In genomic region chr2:94978917-94979316, GRCh38 we compare ENCODE assay signal across 2 cellular contexts.
A peak's percentile ranks its signal among the peaks of the same experiment; 100 is the strongest.
TF ChIP-seq lines count a peak whose summit lies in the region.

No MANE protein-coding gene starts in this region.

TF ChIP-seq in HepG2, 621 proteins besides CTCF, POLR2A, EP300 and RAD21:
- TF ChIP-seq MNT (IDR thresholded peaks at IDR 0.05) = peak; percentile 83
- TF ChIP-seq THRA (CRISPR knock-in tag; IDR thresholded peaks at IDR 0.05; ENCODE audit: borderline replicate concordance) = no peak

TF ChIP-seq in HEK293, 187 proteins besides CTCF, POLR2A, EP300 and RAD21:
- no peak for TF ChIP-seq ZNF596 (tag by site-specific recombination; IDR thresholded peaks at IDR 0.05)
- TF ChIP-seq ZNF146 (tag by site-specific recombination; IDR thresholded peaks at IDR 0.05) = peak; percentile 26; the same call in 1 of the 2 replicates
